ENCODE assay signal across 1 cellular context in genomic region chr9:4740623-4741364, GRCh38.
TF ChIP-seq lines count a peak whose summit lies in the region.

TSS of gene AK3 (minus strand) at chr9:4741202. CDS start at chr9:4741087, 115 bp downstream.

TF ChIP-seq in HepG2, 621 proteins besides CTCF, POLR2A, EP300 and RAD21 (continued from another document and continues in another):
- no peak for TF ChIP-seq ZMAT5 (CRISPR knock-in tag; IDR thresholded peaks at IDR 0.05; ENCODE audit: borderline replicate concordance, low read depth)
- TF ChIP-seq ZBTB49 (CRISPR knock-in tag; IDR thresholded peaks at IDR 0.05; ENCODE audit: borderline replicate concordance) = no peak
- TF ChIP-seq ZMAT3 (CRISPR knock-in tag; conservative IDR thresholded peaks at IDR 0.05) = peak; percentile 44; the same call in 1 of the 2 replicates
- TF ChIP-seq ZFP1 (CRISPR knock-in tag; IDR thresholded peaks at IDR 0.05) = no peak
- peak; percentile 99 for TF ChIP-seq UBTF (CRISPR knock-in tag; IDR thresholded peaks at IDR 0.05)
- peak; percentile 99 for TF ChIP-seq ZNF501 (CRISPR knock-in tag; IDR thresholded peaks at IDR 0.05)
- TF ChIP-seq U2AF1 (optimal IDR thresholded peaks at IDR 0.05; ENCODE audit: low read depth, low read length) = no peak
- no peak; the same call in none of the 2 replicates for TF ChIP-seq ZBTB43 (CRISPR knock-in tag; conservative IDR thresholded peaks at IDR 0.05)
- no peak; the same call in 1 of the 2 replicates for TF ChIP-seq TMF1 (CRISPR knock-in tag; IDR thresholded peaks at IDR 0.05; ENCODE audit: low read depth)
- TF ChIP-seq MIER3 (CRISPR knock-in tag; IDR thresholded peaks at IDR 0.05; ENCODE audit: borderline replicate concordance) = peak; percentile 28; the same call in 1 of the 2 replicates
- peak; percentile 85 for TF ChIP-seq PREB (CRISPR knock-in tag; IDR thresholded peaks at IDR 0.05)
- peak; percentile 52; the same call in 1 of the 2 replicates for TF ChIP-seq CREBL2 (CRISPR knock-in tag; IDR thresholded peaks at IDR 0.05; ENCODE audit: borderline replicate concordance)
- TF ChIP-seq WIZ (CRISPR knock-in tag; IDR thresholded peaks at IDR 0.05) = no peak
- peak; percentile 80 for TF ChIP-seq HOXA3 (CRISPR knock-in tag; IDR thresholded peaks at IDR 0.05)
- TF ChIP-seq ETV6 (CRISPR knock-in tag; conservative IDR thresholded peaks at IDR 0.05) = peak; percentile 79
- peak; percentile 15; the same call in 1 of the 2 replicates for TF ChIP-seq FOXP4 (CRISPR knock-in tag; IDR thresholded peaks at IDR 0.05)
- no peak; the same call in 1 of the 2 replicates for TF ChIP-seq POGZ (CRISPR knock-in tag; IDR thresholded peaks at IDR 0.05)
- no peak for TF ChIP-seq ZNF652 (CRISPR knock-in tag; IDR thresholded peaks at IDR 0.05; ENCODE audit: borderline replicate concordance, low read depth)
- no peak for TF ChIP-seq ZSCAN12 (CRISPR knock-in tag; IDR thresholded peaks at IDR 0.05)
- TF ChIP-seq ATF7 (IDR thresholded peaks at IDR 0.05) = no peak
- TF ChIP-seq ATF7 (CRISPR knock-in tag; IDR thresholded peaks at IDR 0.05) = no peak; the same call in 1 of the 2 replicates
- TF ChIP-seq ATF6 (CRISPR knock-in tag; conservative IDR thresholded peaks at IDR 0.05) = 0 out of 2 replicates have a peak, but pooled peaks have one; percentile 55
- peak; percentile 73; the same call in 1 of the 2 replicates for TF ChIP-seq STAT6 (CRISPR knock-in tag; IDR thresholded peaks at IDR 0.05; ENCODE audit: borderline replicate concordance)
- TF ChIP-seq ZNF773 (CRISPR knock-in tag; IDR thresholded peaks at IDR 0.05; ENCODE audit: borderline replicate concordance) = no peak
- no peak for TF ChIP-seq ZNF615 (CRISPR knock-in tag; IDR thresholded peaks at IDR 0.05; ENCODE audit: borderline replicate concordance)
- no peak for TF ChIP-seq DMTF1 (CRISPR knock-in tag; IDR thresholded peaks at IDR 0.05)
- no peak for TF ChIP-seq ZNF101 (CRISPR knock-in tag; IDR thresholded peaks at IDR 0.05; ENCODE audit: borderline replicate concordance, low read depth)
- no peak for TF ChIP-seq BCLAF1 (IDR thresholded peaks at IDR 0.05)
- TF ChIP-seq ZNF263 (CRISPR knock-in tag; IDR thresholded peaks at IDR 0.05) = peak; percentile 11; the same call in 1 of the 2 replicates
- no peak for TF ChIP-seq SRSF1 (optimal IDR thresholded peaks at IDR 0.05; ENCODE audit: low read depth, low read length)
- TF ChIP-seq ZNF10 (CRISPR knock-in tag; IDR thresholded peaks at IDR 0.05; ENCODE audit: borderline replicate concordance, low read depth) = no peak
- TF ChIP-seq KLF11 (CRISPR knock-in tag; IDR thresholded peaks at IDR 0.05) = no peak
- peak; percentile 93 to 95 for TF ChIP-seq HMGXB4 (CRISPR knock-in tag; IDR thresholded peaks at IDR 0.05; ENCODE audit: borderline replicate concordance in 1 of 2, low read depth in 1 of 2)
- TF ChIP-seq TOE1 (CRISPR knock-in tag; IDR thresholded peaks at IDR 0.05) = no peak; the same call in 1 of the 2 replicates
